Comparison of ENCODE assay signal across 9 cellular contexts in the genomic region with DNA sequence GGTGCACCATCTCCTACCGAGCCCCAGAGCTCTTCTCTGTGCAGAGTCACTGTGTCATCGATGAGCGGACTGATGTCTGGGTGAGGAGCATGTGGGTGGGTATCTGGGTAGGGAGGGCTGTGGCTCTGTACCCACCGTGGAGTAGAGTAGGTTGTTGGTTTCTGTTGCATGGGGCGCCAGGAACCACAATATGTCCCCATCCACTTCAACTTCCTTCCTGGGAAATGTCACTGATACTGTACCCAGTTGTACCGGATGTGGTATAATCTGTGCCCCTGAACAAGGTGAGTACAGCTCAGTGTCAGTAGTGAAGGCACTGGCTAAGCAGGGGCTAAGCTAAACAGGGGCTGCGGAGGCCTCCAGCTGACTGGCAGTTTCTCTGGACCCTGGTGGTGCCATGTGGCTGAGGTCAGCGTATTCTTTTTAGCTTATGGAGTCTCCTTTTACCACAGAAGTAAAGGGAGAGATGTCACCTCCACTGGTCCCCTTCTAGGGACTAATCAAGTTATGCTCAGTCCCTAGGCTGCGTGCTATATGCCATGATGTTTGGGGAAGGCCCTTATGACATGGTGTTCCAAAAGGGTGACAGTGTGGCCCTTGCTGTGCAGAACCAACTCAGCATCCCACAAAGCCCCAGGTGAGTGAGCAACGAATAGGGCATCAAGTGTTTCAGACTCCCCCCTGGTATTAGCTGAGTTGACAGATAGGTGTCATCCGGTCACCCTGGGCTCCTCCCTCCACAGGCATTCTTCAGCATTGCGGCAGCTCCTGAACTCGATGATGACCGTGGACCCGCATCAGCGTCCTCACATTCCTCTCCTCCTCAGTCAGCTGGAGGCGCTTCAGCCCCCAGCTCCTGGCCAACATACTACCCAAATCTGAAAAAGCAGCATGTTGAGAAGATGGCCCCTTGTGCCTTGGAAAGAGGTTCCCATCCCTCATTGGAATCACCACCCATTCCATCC. TPM values are rescaled to one million over a fixed set of nuclear protein-coding genes. Genes with fewer than 3 reads are reported as not detected.
DNase-seq lines count a peak whose midpoint lies in the region; ATAC-seq and TF ChIP-seq lines count a peak whose summit lies in the region.
"Had no signal": no experiment of that assay in that cellular context is flagged by ENCODE, and none has a peak within 500 bp of the region (broad histone marks: within the 10 kb centered on the region; RNA-seq: fewer than 3 reads in every experiment).

No MANE protein-coding gene starts in this region.

- H3K9me3 ChIP-seq in left ventricle myocardium inferior (replicated peaks): no peaks in the 10 kb centered on the region
- H3K9me3 ChIP-seq in vagina: no peaks in the 10 kb centered on the region

- TF ChIP-seq CTCF in left ventricle myocardium inferior (IDR thresholded peaks at IDR 0.05; ENCODE audit: borderline replicate concordance): no peak
- TF ChIP-seq CTCF in vagina (IDR thresholded peaks at IDR 0.05): no peak

- H3K27me3 Mint-ChIP-seq in activated naive CD4-positive, alpha-beta T cell treated with anti-CD3 and anti-CD28 coated beads for 36 hours (ENCODE audit: low read depth): no peaks in the 10 kb centered on the region
- H3K27me3 Mint-ChIP-seq in natural killer cell treated with Interleukin-12 subunit alpha and Interleukin-12 subunit beta and Interleukin-15 and Interleukin-18, amount 100 ng/mL, for 72 hours: no peaks in the 10 kb centered on the region

- CTCF ChIA-PET in activated naive CD4-positive, alpha-beta T cell treated with anti-CD3 and anti-CD28 coated beads for 36 hours (lab: Charles Lee): interaction anchor here (0.8 to 3.4 kb wide), 7 partner anchors 19 to 51 kb away, joined by 4 to 25 read pairs (median 5); a partner anchor contains a TSS

- no peak for ATAC-seq in left ventricle myocardium superior
- ATAC-seq in natural killer cell treated with Interleukin-12 subunit alpha and Interleukin-12 subunit beta and Interleukin-15 and Interleukin-18, amount 100 ng/mL, for 72 hours: peak; percentile 52 to 64

- peaks cover 42% of the 10 kb centered on the region for H3K36me3 Mint-ChIP-seq in activated naive CD4-positive, alpha-beta T cell treated with anti-CD3 and anti-CD28 coated beads for 36 hours (ENCODE audit: low read depth)
- peaks cover 9% of the 10 kb centered on the region for H3K36me3 Mint-ChIP-seq in natural killer cell treated with Interleukin-12 subunit alpha and Interleukin-12 subunit beta and Interleukin-15 and Interleukin-18, amount 100 ng/mL, for 72 hours

- peak overlapping the region; percentile 63 for H3K4me3 Mint-ChIP-seq in activated naive CD4-positive, alpha-beta T cell treated with anti-CD3 and anti-CD28 coated beads for 36 hours
- peak overlapping the region; percentile 96 for H3K4me3 Mint-ChIP-seq in natural killer cell treated with Interleukin-12 subunit alpha and Interleukin-12 subunit beta and Interleukin-15 and Interleukin-18, amount 100 ng/mL, for 72 hours

- H3K27me3 ChIP-seq in left ventricle myocardium inferior (ENCODE audit: low read depth) (no peaks in the 10 kb centered on the region), vagina (no peaks in the 10 kb centered on the region)

- H3K4me1 ChIP-seq in left ventricle myocardium inferior (peaks cover 80% of the 10 kb centered on the region), vagina (peaks cover 86% of the 10 kb centered on the region)

- DNase-seq in left ventricle myocardium inferior: no peak
- no peak for DNase-seq in left ventricle myocardium superior
- peak; percentile 74 for DNase-seq in activated naive CD4-positive, alpha-beta T cell treated with anti-CD3 and anti-CD28 coated beads for 36 hours
- DNase-seq in natural killer cell treated with Interleukin-12 subunit alpha and Interleukin-12 subunit beta and Interleukin-15 and Interleukin-18, amount 100 ng/mL, for 72 hours (ENCODE audit: low spot score): no peak
- no peak for DNase-seq in vagina (ENCODE audit: extremely low spot score in 2 of 2)
- DNase-seq in SKM-1 treated with dmso at 0.1 percent for 144 hours (lab: John Stamatoyannopoulos, UW; ENCODE audit: unreplicated experiment): no peak
- no peak for DNase-seq in HuH-7 (ENCODE audit: low spot score)
- DNase-seq in DMS114 treated with DMSO at 0.1 percent for 48 hours (lab: John Stamatoyannopoulos, UW; ENCODE audit: unreplicated experiment): no peak

- H3K36me3 ChIP-seq in left ventricle myocardium inferior (peaks cover 37% of the 10 kb centered on the region), vagina (peaks cover 0 to 14% of the 10 kb centered on the region in 2 donors)

- H3K9me3 Mint-ChIP-seq in activated naive CD4-positive, alpha-beta T cell treated with anti-CD3 and anti-CD28 coated beads for 36 hours: no peaks in the 10 kb centered on the region
- no peaks in the 10 kb centered on the region for H3K9me3 Mint-ChIP-seq in natural killer cell treated with Interleukin-12 subunit alpha and Interleukin-12 subunit beta and Interleukin-15 and Interleukin-18, amount 100 ng/mL, for 72 hours

- H3K4me3 ChIP-seq in left ventricle myocardium inferior: no peak overlapping the region
- no peak overlapping the region for H3K4me3 ChIP-seq in vagina

- no peak for TF ChIP-seq POLR2A in vagina (IDR thresholded peaks at IDR 0.05)

- H3K27ac Mint-ChIP-seq in activated naive CD4-positive, alpha-beta T cell treated with anti-CD3 and anti-CD28 coated beads for 36 hours: peak overlapping the region; percentile 99
- H3K27ac Mint-ChIP-seq in natural killer cell treated with Interleukin-12 subunit alpha and Interleukin-12 subunit beta and Interleukin-15 and Interleukin-18, amount 100 ng/mL, for 72 hours: peak overlapping the region; percentile 92 to 94

- intact Hi-C loops in left ventricle myocardium inferior (cut with micrococcal nuclease): no loop called here
- intact Hi-C loops in left ventricle myocardium superior (cut with micrococcal nuclease): no loop called here
- intact Hi-C loops in activated naive CD4-positive, alpha-beta T cell treated with anti-CD3 and anti-CD28 coated beads for 36 hours (cut with micrococcal nuclease): loop anchor here (5.0 kb wide), 2 partner anchors 294 to 576 kb away; a partner anchor contains a TSS
- intact Hi-C loops in vagina (cut with DNase I): no loop called here

- H3K4me1 Mint-ChIP-seq in activated naive CD4-positive, alpha-beta T cell treated with anti-CD3 and anti-CD28 coated beads for 36 hours (ENCODE audit: low read depth): peaks cover 81% of the 10 kb centered on the region
- H3K4me1 Mint-ChIP-seq in natural killer cell treated with Interleukin-12 subunit alpha and Interleukin-12 subunit beta and Interleukin-15 and Interleukin-18, amount 100 ng/mL, for 72 hours (ENCODE audit: low read depth in 2 of 2): peaks cover 72 to 78% of the 10 kb centered on the region in 2 donors

- H3K27ac ChIP-seq in left ventricle myocardium inferior (replicated peaks) (peak overlapping the region; percentile 83), vagina (peak overlapping the region; percentile 81)

RNA-seq across cellular contexts. Expression of a gene that starts 2.7 kb away (rescaled TPM):
- total RNA-seq in left ventricle myocardium inferior (19.2 TPM), left ventricle myocardium superior (16.4 TPM), vagina (12.8 TPM)
- total RNA-seq in activated naive CD4-positive, alpha-beta T cell treated with anti-CD3 and anti-CD28 coated beads for 36 hours: 10 to 100 TPM; 33.7 to 35.5 TPM
- total RNA-seq in natural killer cell treated with Interleukin-12 subunit alpha and Interleukin-12 subunit beta and Interleukin-15 and Interleukin-18, amount 100 ng/mL, for 72 hours: 10 to 100 TPM; 26.8 to 27.8 TPM

RNA-seq across cellular contexts. Expression of a gene that starts 2.7 kb away (rescaled TPM):
- total RNA-seq in left ventricle myocardium inferior: 1.7 TPM
- 2.5 TPM for total RNA-seq in left ventricle myocardium superior
- total RNA-seq in activated naive CD4-positive, alpha-beta T cell treated with anti-CD3 and anti-CD28 coated beads for 36 hours: 1 to 10 TPM; 2.1 TPM
- 1 to 10 TPM; 3.5 to 3.6 TPM for total RNA-seq in natural killer cell treated with Interleukin-12 subunit alpha and Interleukin-12 subunit beta and Interleukin-15 and Interleukin-18, amount 100 ng/mL, for 72 hours
- total RNA-seq in vagina: 22.8 TPM

RNA-seq across cellular contexts. Expression of a gene that starts 5.1 kb away (rescaled TPM):
- total RNA-seq in left ventricle myocardium inferior (not detected), left ventricle myocardium superior (not detected), vagina (not detected)
- not detected for total RNA-seq in activated naive CD4-positive, alpha-beta T cell treated with anti-CD3 and anti-CD28 coated beads for 36 hours
- total RNA-seq in natural killer cell treated with Interleukin-12 subunit alpha and Interleukin-12 subunit beta and Interleukin-15 and Interleukin-18, amount 100 ng/mL, for 72 hours: not detected
- total RNA-seq: M059J had no signal

RNA-seq across cellular contexts. Expression of a gene that starts 5.8 kb away (rescaled TPM):
- 130 TPM for total RNA-seq in left ventricle myocardium inferior
- total RNA-seq in left ventricle myocardium superior: 116 TPM
- 100 to 1,000 TPM; 112 to 116 TPM for total RNA-seq in activated naive CD4-positive, alpha-beta T cell treated with anti-CD3 and anti-CD28 coated beads for 36 hours
- 100 to 1,000 TPM; 159 to 161 TPM for total RNA-seq in natural killer cell treated with Interleukin-12 subunit alpha and Interleukin-12 subunit beta and Interleukin-15 and Interleukin-18, amount 100 ng/mL, for 72 hours
- total RNA-seq in vagina: 122 TPM

RNA-seq across cellular contexts. Expression of a gene that starts 18.4 kb away (rescaled TPM):
- total RNA-seq in left ventricle myocardium inferior (29.8 TPM), left ventricle myocardium superior (30.4 TPM), vagina (98.7 TPM)
- total RNA-seq in activated naive CD4-positive, alpha-beta T cell treated with anti-CD3 and anti-CD28 coated beads for 36 hours: 10 to 100 TPM; 87.7 to 88.5 TPM
- 10 to 100 TPM; 82.5 to 87.6 TPM for total RNA-seq in natural killer cell treated with Interleukin-12 subunit alpha and Interleukin-12 subunit beta and Interleukin-15 and Interleukin-18, amount 100 ng/mL, for 72 hours
